ENCODE assay signal across 8 cellular contexts in genomic region chr6:31546339-31546961, GRCh38. TPM values are rescaled to one million over a fixed set of nuclear protein-coding genes. Genes with fewer than 3 reads are reported as not detected.
DNase-seq lines count a peak whose midpoint lies in the region; ATAC-seq lines count a peak whose summit lies in the region.

ATP6V1G2 (minus strand) TSS chr6:31546608; CDS start chr6:31546559, 49 bp downstream.

- peak; percentile 26 for ATAC-seq in GM18508 (IDR thresholded peaks at IDR 0.05; ENCODE audit: insufficient read depth, unreplicated experiment)
- peak; percentile 30 for ATAC-seq in HG03469 (IDR thresholded peaks at IDR 0.05; ENCODE audit: unreplicated experiment)
- ATAC-seq in left colon, result peak; percentile 73
- no peak for ATAC-seq in GM21526 (IDR thresholded peaks at IDR 0.05; ENCODE audit: low FRiP score, unreplicated experiment)

- intact Hi-C loops in left colon (cut with DNase I, micrococcal nuclease), result no loop called here

- peak within 1 kb of the TSS; percentile 83 for H3K27ac ChIP-seq in cingulate gyrus (ENCODE audit: low read depth, low read length)

- DNase-seq in NCI-H524 (lab: John Stamatoyannopoulos, UW), result peak; percentile 91 to 94
- DNase-seq in activated CD4-positive, alpha-beta T cell treated with anti-CD3 and anti-CD28 coated beads for 48 hours, result peak; percentile 95
- DNase-seq in left colon, result peak; percentile 90
- peak; percentile 94 for DNase-seq in stimulated activated CD4-positive, alpha-beta T cell treated with anti-CD3 and anti-CD28 coated beads, Interleukin-1b, Interleukin-23, amount 100 ng/mL, for 48 hours

RNA-seq across cellular contexts. Expression of gene ATP6V1G2, which starts in this region (rescaled TPM):
- under 1 TPM; 0.58 to 0.92 TPM for total RNA-seq in left colon

Comparison
In these comparisons a context has a peak if more than half of its experiments do, and no peak if none do; other contexts are left out.
1. Peak in DNase-seq and ATAC-seq in left colon; RNA of the gene not detected or under 1 TPM.